In the genomic region with DNA sequence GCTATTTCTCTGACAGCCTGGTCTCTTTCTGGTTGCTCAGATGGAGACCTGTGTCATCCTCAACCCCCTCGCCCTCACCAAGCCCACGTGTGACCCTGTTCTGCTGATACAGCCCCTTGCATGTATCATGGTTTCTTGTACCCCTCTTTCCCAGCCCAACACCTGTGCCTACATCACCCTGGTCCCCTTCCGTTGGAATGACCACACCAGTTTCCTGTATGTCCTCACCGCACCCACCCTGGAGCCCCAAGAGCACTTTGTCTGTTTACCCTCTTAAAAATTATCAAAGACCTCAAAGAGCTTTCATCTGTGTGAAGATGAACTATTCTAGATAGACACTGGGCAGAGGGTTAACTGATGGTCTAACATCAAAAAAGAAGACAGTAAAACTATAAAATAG, we compare ENCODE assay signal across 18 cellular contexts.
DNase-seq lines count a peak whose midpoint lies in the region; ATAC-seq and TF ChIP-seq lines count a peak whose summit lies in the region.
"Had no signal": no experiment of that assay in that cellular context is flagged by ENCODE, and none has a peak within 500 bp of the region (broad histone marks: within the 10 kb centered on the region; RNA-seq: fewer than 3 reads in every experiment).

No MANE protein-coding gene starts in this region.

- no peaks in the 10 kb centered on the region; the same call in 1 of the 2 replicates for H3K36me3 ChIP-seq in Caco-2 (ENCODE audit: control insufficient read depth, insufficient read depth, low read length)
- peaks cover 26% of the 10 kb centered on the region for H3K36me3 ChIP-seq in BE2C

- no TSS peak for BruUV-seq in Caco-2 (replicated peaks; lab: Mats Ljungman, UMichigan)

- H3K4me3 ChIP-seq in Caco-2 (ENCODE audit: low read depth, low read length) (no peak overlapping the region), BE2C (ENCODE audit: low read depth, low read length) (no peak overlapping the region)
- H3K4me3 ChIP-seq: BLaER1 treated with 17β-estradiol and CSF1 and Interleukin-3, amounts not matched to agents 10 nM and 100 nM; GM23338; K562 had no signal

- H3K4me3 Mint-ChIP-seq in activated CD4-positive, alpha-beta T cell treated with anti-CD3 and anti-CD28 coated beads, Interleukin-2, amount 10 ng/mL, durations not matched to agents 7 days and 5 days: no peak overlapping the region
- H3K4me3 Mint-ChIP-seq in activated CD4-positive, alpha-beta T cell treated with anti-CD3 and anti-CD28 coated beads, Interleukin-2, amount 10 ng/mL, durations not matched to agents 24 days and 14 days: no peak overlapping the region
- H3K4me3 Mint-ChIP-seq in Caco-2 (ENCODE audit: unreplicated experiment): no peak overlapping the region
- no peak overlapping the region for H3K4me3 Mint-ChIP-seq in activated T-helper 2 cell treated with anti-CD3 and anti-CD28 coated beads, Interferon-gamma antibody, Interleukin-2, Interleukin-4, amounts not matched to agents 10 μg/mL and 5 μg/mL and 100 μg/mL, durations not matched to agents 14 hours and 24 hours and 36 hours (ENCODE audit: low read depth)
- H3K4me3 Mint-ChIP-seq in stimulated activated effector memory CD8-positive, alpha-beta T cell treated with anti-CD3 and anti-CD28 coated beads, Interleukin-12 subunit alpha, Interleukin-12 subunit beta, amount 100 ng/mL, for 72 hours: no peak overlapping the region
- H3K4me3 Mint-ChIP-seq: CD8-positive, alpha-beta memory T cell; GM23338 had no signal

- DNase-seq in activated CD4-positive, alpha-beta T cell treated with anti-CD3 and anti-CD28 coated beads, Interleukin-2, amount 10 ng/mL, durations not matched to agents 7 days and 5 days: no peak
- DNase-seq in activated CD4-positive, alpha-beta T cell treated with anti-CD3 and anti-CD28 coated beads, Interleukin-2, amount 10 ng/mL, durations not matched to agents 24 days and 14 days: no peak
- no peak for DNase-seq in Caco-2
- no peak for DNase-seq in activated T-helper 2 cell treated with anti-CD3 and anti-CD28 coated beads, Interferon-gamma antibody, Interleukin-2, Interleukin-4, amounts not matched to agents 10 μg/mL and 5 μg/mL and 100 μg/mL, durations not matched to agents 14 hours and 24 hours and 36 hours (ENCODE audit: low spot score)
- no peak for DNase-seq in stimulated activated effector memory CD8-positive, alpha-beta T cell treated with anti-CD3 and anti-CD28 coated beads, Interleukin-12 subunit alpha, Interleukin-12 subunit beta, amount 100 ng/mL, for 72 hours (ENCODE audit: low spot score in 2 of 2)
- no peak for DNase-seq in BE2C
- no peak for DNase-seq in NCI-H2029 treated with DMSO at 0.1 percent for 48 hours (lab: John Stamatoyannopoulos, UW)
- DNase-seq: CD8-positive, alpha-beta memory T cell; GF-D8; NCI-H1436; NCI-H2029; NCI-H748 treated with DMSO at 0.1 percent for 48 hours; OCI-M1 had no signal

- TF ChIP-seq CTCF in Caco-2 (IDR thresholded peaks at IDR 0.05; ENCODE audit: insufficient read depth in 1 of 2, low read depth in 1 of 2, low read length in 1 of 2, severe bottlenecking in 1 of 2, unreplicated experiment in 1 of 2): no peak
- no peak for TF ChIP-seq CTCF in BE2C (IDR thresholded peaks at IDR 0.05; ENCODE audit: low read depth, low read length)

- peaks cover 24% of the 10 kb centered on the region for H3K36me3 Mint-ChIP-seq in activated CD4-positive, alpha-beta T cell treated with anti-CD3 and anti-CD28 coated beads, Interleukin-2, amount 10 ng/mL, durations not matched to agents 7 days and 5 days (ENCODE audit: low read depth)
- H3K36me3 Mint-ChIP-seq in activated CD4-positive, alpha-beta T cell treated with anti-CD3 and anti-CD28 coated beads, Interleukin-2, amount 10 ng/mL, durations not matched to agents 24 days and 14 days (ENCODE audit: low read depth): peaks cover 59% of the 10 kb centered on the region
- peaks cover 18% of the 10 kb centered on the region for H3K36me3 Mint-ChIP-seq in Caco-2 (ENCODE audit: insufficient read depth, unreplicated experiment)
- H3K36me3 Mint-ChIP-seq in activated T-helper 2 cell treated with anti-CD3 and anti-CD28 coated beads, Interferon-gamma antibody, Interleukin-2, Interleukin-4, amounts not matched to agents 10 μg/mL and 5 μg/mL and 100 μg/mL, durations not matched to agents 14 hours and 24 hours and 36 hours (ENCODE audit: low read depth): peaks cover 63% of the 10 kb centered on the region
- peaks cover 73% of the 10 kb centered on the region for H3K36me3 Mint-ChIP-seq in stimulated activated effector memory CD8-positive, alpha-beta T cell treated with anti-CD3 and anti-CD28 coated beads, Interleukin-12 subunit alpha, Interleukin-12 subunit beta, amount 100 ng/mL, for 72 hours

- H3K4me1 ChIP-seq in Caco-2: peaks cover 18% of the 10 kb centered on the region
- H3K4me1 ChIP-seq in BE2C: no peaks in the 10 kb centered on the region

- no peaks in the 10 kb centered on the region for H3K9me3 Mint-ChIP-seq in activated CD4-positive, alpha-beta T cell treated with anti-CD3 and anti-CD28 coated beads, Interleukin-2, amount 10 ng/mL, durations not matched to agents 7 days and 5 days
- H3K9me3 Mint-ChIP-seq in activated CD4-positive, alpha-beta T cell treated with anti-CD3 and anti-CD28 coated beads, Interleukin-2, amount 10 ng/mL, durations not matched to agents 24 days and 14 days: no peaks in the 10 kb centered on the region
- no peaks in the 10 kb centered on the region for H3K9me3 Mint-ChIP-seq in Caco-2 (ENCODE audit: unreplicated experiment)
- no peaks in the 10 kb centered on the region for H3K9me3 Mint-ChIP-seq in activated T-helper 2 cell treated with anti-CD3 and anti-CD28 coated beads, Interferon-gamma antibody, Interleukin-2, Interleukin-4, amounts not matched to agents 10 μg/mL and 5 μg/mL and 100 μg/mL, durations not matched to agents 14 hours and 24 hours and 36 hours
- no peaks in the 10 kb centered on the region for H3K9me3 Mint-ChIP-seq in stimulated activated effector memory CD8-positive, alpha-beta T cell treated with anti-CD3 and anti-CD28 coated beads, Interleukin-12 subunit alpha, Interleukin-12 subunit beta, amount 100 ng/mL, for 72 hours
- H3K9me3 Mint-ChIP-seq: CD8-positive, alpha-beta memory T cell; GM23338 had no signal

- no peaks in the 10 kb centered on the region for H3K27me3 ChIP-seq in Caco-2 (replicated peaks; ENCODE audit: control insufficient read depth, insufficient read depth, low read length)
- no peaks in the 10 kb centered on the region for H3K27me3 ChIP-seq in BE2C
- H3K27me3 ChIP-seq: BLaER1 treated with 17β-estradiol and CSF1 and Interleukin-3, amounts not matched to agents 10 nM and 100 nM had no signal

- H3K9me3 ChIP-seq in Caco-2: no peaks in the 10 kb centered on the region
- no peaks in the 10 kb centered on the region for H3K9me3 ChIP-seq in BE2C

- H3K27me3 Mint-ChIP-seq in activated CD4-positive, alpha-beta T cell treated with anti-CD3 and anti-CD28 coated beads, Interleukin-2, amount 10 ng/mL, durations not matched to agents 7 days and 5 days: no peaks in the 10 kb centered on the region
- no peaks in the 10 kb centered on the region for H3K27me3 Mint-ChIP-seq in activated CD4-positive, alpha-beta T cell treated with anti-CD3 and anti-CD28 coated beads, Interleukin-2, amount 10 ng/mL, durations not matched to agents 24 days and 14 days
- no peaks in the 10 kb centered on the region for H3K27me3 Mint-ChIP-seq in Caco-2 (ENCODE audit: insufficient read depth, unreplicated experiment)
- no peaks in the 10 kb centered on the region for H3K27me3 Mint-ChIP-seq in activated T-helper 2 cell treated with anti-CD3 and anti-CD28 coated beads, Interferon-gamma antibody, Interleukin-2, Interleukin-4, amounts not matched to agents 10 μg/mL and 5 μg/mL and 100 μg/mL, durations not matched to agents 14 hours and 24 hours and 36 hours (ENCODE audit: low read depth)
- H3K27me3 Mint-ChIP-seq: CD8-positive, alpha-beta memory T cell had no signal

- peak overlapping the region; percentile 51 for H3K27ac Mint-ChIP-seq in activated CD4-positive, alpha-beta T cell treated with anti-CD3 and anti-CD28 coated beads, Interleukin-2, amount 10 ng/mL, durations not matched to agents 7 days and 5 days
- H3K27ac Mint-ChIP-seq in activated CD4-positive, alpha-beta T cell treated with anti-CD3 and anti-CD28 coated beads, Interleukin-2, amount 10 ng/mL, durations not matched to agents 24 days and 14 days: no peak overlapping the region
- peak overlapping the region; percentile 65 for H3K27ac Mint-ChIP-seq in Caco-2 (ENCODE audit: unreplicated experiment)
- peak overlapping the region; percentile 15 for H3K27ac Mint-ChIP-seq in activated T-helper 2 cell treated with anti-CD3 and anti-CD28 coated beads, Interferon-gamma antibody, Interleukin-2, Interleukin-4, amounts not matched to agents 10 μg/mL and 5 μg/mL and 100 μg/mL, durations not matched to agents 14 hours and 24 hours and 36 hours
- H3K27ac Mint-ChIP-seq in stimulated activated effector memory CD8-positive, alpha-beta T cell treated with anti-CD3 and anti-CD28 coated beads, Interleukin-12 subunit alpha, Interleukin-12 subunit beta, amount 100 ng/mL, for 72 hours: peak overlapping the region; percentile 32
- H3K27ac Mint-ChIP-seq: GM23338 had no signal

- POLR2A ChIA-PET in activated CD4-positive, alpha-beta T cell treated with anti-CD3 and anti-CD28 coated beads, Interleukin-2, amount 10 ng/mL, durations not matched to agents 7 days and 5 days (lab: Charles Lee): no interaction called here
- POLR2A ChIA-PET in Caco-2 (lab: Charles Lee): no interaction called here

- intact Hi-C loops in activated CD4-positive, alpha-beta T cell treated with anti-CD3 and anti-CD28 coated beads, Interleukin-2, amount 10 ng/mL, durations not matched to agents 24 days and 14 days (cut with micrococcal nuclease): no loop called here
- intact Hi-C loops in Caco-2 (cut with micrococcal nuclease; ENCODE audit: unreplicated experiment): no loop called here
- intact Hi-C loops in activated T-helper 2 cell treated with anti-CD3 and anti-CD28 coated beads, Interferon-gamma antibody, Interleukin-2, Interleukin-4, amounts not matched to agents 10 μg/mL and 5 μg/mL and 100 μg/mL, durations not matched to agents 14 hours and 24 hours and 36 hours (cut with micrococcal nuclease): no loop called here

- no peak for ATAC-seq in stimulated activated effector memory CD8-positive, alpha-beta T cell treated with anti-CD3 and anti-CD28 coated beads, Interleukin-12 subunit alpha, Interleukin-12 subunit beta, amount 100 ng/mL, for 72 hours
- ATAC-seq in HG02571 (IDR thresholded peaks at IDR 0.05; ENCODE audit: unreplicated experiment): no peak
- ATAC-seq: GM23338, HCT116, K562 had no signal

- CTCF ChIA-PET in activated CD4-positive, alpha-beta T cell treated with anti-CD3 and anti-CD28 coated beads, Interleukin-2, amount 10 ng/mL, durations not matched to agents 7 days and 5 days (lab: Charles Lee): interaction anchor here (1.2 to 1.3 kb wide), 2 partner anchors 15 to 22 kb away, joined by 3 to 4 read pairs; no protein-coding TSS in a partner anchor
- CTCF ChIA-PET in Caco-2 (lab: Charles Lee): no interaction called here

- peaks cover 14% of the 10 kb centered on the region for H3K4me1 Mint-ChIP-seq in activated CD4-positive, alpha-beta T cell treated with anti-CD3 and anti-CD28 coated beads, Interleukin-2, amount 10 ng/mL, durations not matched to agents 7 days and 5 days
- H3K4me1 Mint-ChIP-seq in activated CD4-positive, alpha-beta T cell treated with anti-CD3 and anti-CD28 coated beads, Interleukin-2, amount 10 ng/mL, durations not matched to agents 24 days and 14 days: peaks cover 36% of the 10 kb centered on the region
- peaks cover 24% of the 10 kb centered on the region for H3K4me1 Mint-ChIP-seq in Caco-2 (ENCODE audit: low read depth, unreplicated experiment)
- peaks cover 39% of the 10 kb centered on the region for H3K4me1 Mint-ChIP-seq in activated T-helper 2 cell treated with anti-CD3 and anti-CD28 coated beads, Interferon-gamma antibody, Interleukin-2, Interleukin-4, amounts not matched to agents 10 μg/mL and 5 μg/mL and 100 μg/mL, durations not matched to agents 14 hours and 24 hours and 36 hours (ENCODE audit: low read depth)
- peaks cover 38% of the 10 kb centered on the region for H3K4me1 Mint-ChIP-seq in stimulated activated effector memory CD8-positive, alpha-beta T cell treated with anti-CD3 and anti-CD28 coated beads, Interleukin-12 subunit alpha, Interleukin-12 subunit beta, amount 100 ng/mL, for 72 hours
